In genomic region chr20:44070139-44070900, GRCh38 we compare ENCODE assay signal across 1 cellular context.
TF ChIP-seq lines count a peak whose summit lies in the region.

No MANE protein-coding gene starts in this region.

TF ChIP-seq in GM23338, 12 proteins besides CTCF, POLR2A, EP300 and RAD21 (continued from another document):
- TF ChIP-seq ZNF462 (CRISPR knock-in tag; IDR thresholded peaks at IDR 0.05) = no peak
- no peak for TF ChIP-seq EZH2 (IDR thresholded peaks at IDR 0.05; ENCODE audit: low read depth, unreplicated experiment)
- TF ChIP-seq NANOG (IDR thresholded peaks at IDR 0.05; ENCODE audit: borderline replicate concordance) = no peak
- no peak for TF ChIP-seq STAT1 (IDR thresholded peaks at IDR 0.05; ENCODE audit: unreplicated experiment)
